Comparison of ENCODE assay signal across 14 cellular contexts in genomic region chr1:111669268-111669667, GRCh38. TPM values are rescaled to one million over a fixed set of nuclear protein-coding genes. Genes with fewer than 3 reads are reported as not detected.
DNase-seq lines count a peak whose midpoint lies in the region; ATAC-seq and TF ChIP-seq lines count a peak whose summit lies in the region.
"Had no signal": no experiment of that assay in that cellular context is flagged by ENCODE, and none has a peak within 500 bp of the region (broad histone marks: within the 10 kb centered on the region; RNA-seq: fewer than 3 reads in every experiment).

No MANE protein-coding gene starts in this region.

- H2AK5ac ChIP-seq in neuronal stem cell (ENCODE audit: low read depth, low read length) = no peak overlapping the region

- H2BK120ac ChIP-seq in neuronal stem cell (ENCODE audit: low read depth, low read length) = no peak overlapping the region

- no peak overlapping the region for H2BK15ac ChIP-seq in neuronal stem cell (ENCODE audit: low read length)

- H3K4me3 ChIP-seq in neuronal stem cell (ENCODE audit: low read length in 2 of 2) = no peak overlapping the region
- H3K4me3 ChIP-seq: ovary had no signal

- TF ChIP-seq CTCF in osteocyte (IDR thresholded peaks at IDR 0.05) = no peak

- H3K79me1 ChIP-seq in neuronal stem cell (ENCODE audit: low read depth, low read length) = no peaks in the 10 kb centered on the region

- H3K14ac ChIP-seq in neuronal stem cell (ENCODE audit: low read length) = no peak overlapping the region

- H3K23ac ChIP-seq in neuronal stem cell (ENCODE audit: low read depth, low read length, poor library complexity) = no peak overlapping the region

- no peak overlapping the region for H2BK5ac ChIP-seq in neuronal stem cell (ENCODE audit: low read length)

- no peak overlapping the region for H3K9ac ChIP-seq in neuronal stem cell (ENCODE audit: low read depth, low read length, poor library complexity)

- POLR2A ChIA-PET in activated CD8-positive, alpha-beta T cell treated with anti-CD3 and anti-CD28 coated beads, Interleukin-2, amount 10 ng/mL, durations not matched to agents 7 days and 5 days (lab: Charles Lee) = interaction anchor here (0.6 kb wide), 2 partner anchors 77 to 153 kb away, joined by 3 read pairs; no protein-coding TSS in a partner anchor

- H3K4me3 Mint-ChIP-seq in stimulated activated naive CD8-positive, alpha-beta T cell treated with anti-CD3 and anti-CD28 coated beads, Interleukin-15, amount 100 ng/mL, for 72 hours = no peak overlapping the region
- no peak overlapping the region for H3K4me3 Mint-ChIP-seq in activated CD8-positive, alpha-beta T cell treated with anti-CD3 and anti-CD28 coated beads, Interleukin-2, amount 10 ng/mL, durations not matched to agents 7 days and 5 days
- H3K4me3 Mint-ChIP-seq in osteocyte (ENCODE audit: unreplicated experiment) = no peak overlapping the region
- H3K4me3 Mint-ChIP-seq: H9 had no signal

- WGBS in neuronal stem cell (ENCODE audit: extremely low coverage in 2 of 2, insufficient read length in 2 of 2, insufficient replicate concordance in 1 of 2), 2 donors = no CpG with 5 or more reads among the region's 1 CpG

- no peaks in the 10 kb centered on the region for H3K9me3 ChIP-seq in neuronal stem cell (replicated peaks in 1 of 2; ENCODE audit: control insufficient read depth in 2 of 2, insufficient read depth in 1 of 2, low read depth in 1 of 2, low read length in 2 of 2)
- H3K9me3 ChIP-seq: ovary had no signal

- CTCF ChIA-PET in activated CD8-positive, alpha-beta T cell treated with anti-CD3 and anti-CD28 coated beads, Interleukin-2, amount 10 ng/mL, durations not matched to agents 7 days and 5 days (lab: Charles Lee) = interaction anchor here (0.6 to 2.5 kb wide), 4 partner anchors 78 to 169 kb away, joined by 3 to 9 read pairs (median 3); no protein-coding TSS in a partner anchor

- H3K4me1 ChIP-seq in neuronal stem cell (ENCODE audit: control insufficient read depth in 2 of 2, insufficient read depth in 1 of 2, low read depth in 1 of 2, low read length in 2 of 2) = no peaks in the 10 kb centered on the region

- H3K4me2 ChIP-seq in neuronal stem cell (ENCODE audit: insufficient read depth, low read length, poor library complexity, severe bottlenecking) = no peak overlapping the region

- no peak for DNase-seq in stimulated activated naive CD8-positive, alpha-beta T cell treated with anti-CD3 and anti-CD28 coated beads, Interleukin-15, amount 100 ng/mL, for 72 hours
- no peak for DNase-seq in stimulated activated naive CD8-positive, alpha-beta T cell treated with anti-CD3 and anti-CD28 coated beads, Interleukin-15, Interleukin-2, amounts not matched to agents 100 U/mL and 50 U/mL, for 24 hours
- DNase-seq in activated CD8-positive, alpha-beta T cell treated with anti-CD3 and anti-CD28 coated beads, Interleukin-2, amount 10 ng/mL, durations not matched to agents 7 days and 5 days = no peak
- DNase-seq in iris pigment epithelial cell (ENCODE audit: low read depth) = peak; percentile 49
- no peak for DNase-seq in neuronal stem cell (ENCODE audit: low spot score)
- no peak for DNase-seq in stimulated activated CD4-positive, alpha-beta T cell treated with anti-CD3 and anti-CD28 coated beads, Interleukin-12 subunit alpha, Interleukin-12 subunit beta, amount 100 ng/mL, for 4 hours
- no peak for DNase-seq in osteocyte (ENCODE audit: extremely low spot score, unreplicated experiment)
- DNase-seq: anterior cingulate cortex, glutamatergic neuron, H9, ovary, PC-3 had no signal

- peaks cover 0 to 3% of the 10 kb centered on the region in 2 donors for H3K9me3 Mint-ChIP-seq in stimulated activated naive CD8-positive, alpha-beta T cell treated with anti-CD3 and anti-CD28 coated beads, Interleukin-15, amount 100 ng/mL, for 72 hours
- H3K9me3 Mint-ChIP-seq in activated CD8-positive, alpha-beta T cell treated with anti-CD3 and anti-CD28 coated beads, Interleukin-2, amount 10 ng/mL, durations not matched to agents 7 days and 5 days (ENCODE audit: insufficient read depth) = no peaks in the 10 kb centered on the region
- H3K9me3 Mint-ChIP-seq in osteocyte (ENCODE audit: unreplicated experiment) = no peaks in the 10 kb centered on the region
- H3K9me3 Mint-ChIP-seq: H9 had no signal

- H2BK12ac ChIP-seq in neuronal stem cell (ENCODE audit: low read length) = no peak overlapping the region

- peak overlapping the region; percentile 13 to 82 for H3K27ac Mint-ChIP-seq in stimulated activated naive CD8-positive, alpha-beta T cell treated with anti-CD3 and anti-CD28 coated beads, Interleukin-15, amount 100 ng/mL, for 72 hours
- H3K27ac Mint-ChIP-seq in activated CD8-positive, alpha-beta T cell treated with anti-CD3 and anti-CD28 coated beads, Interleukin-2, amount 10 ng/mL, durations not matched to agents 7 days and 5 days = peak overlapping the region; percentile 1
- no peak overlapping the region for H3K27ac Mint-ChIP-seq in osteocyte (ENCODE audit: unreplicated experiment)
- H3K27ac Mint-ChIP-seq: H9 had no signal

- H4K91ac ChIP-seq in neuronal stem cell (ENCODE audit: low read depth, low read length, poor library complexity) = no peak overlapping the region

- ATAC-seq in stimulated activated naive CD8-positive, alpha-beta T cell treated with anti-CD3 and anti-CD28 coated beads, Interleukin-15, amount 100 ng/mL, for 72 hours = no peak
- ATAC-seq in stimulated activated naive CD8-positive, alpha-beta T cell treated with anti-CD3 and anti-CD28 coated beads, Interleukin-15, Interleukin-2, amounts not matched to agents 100 U/mL and 50 U/mL, for 24 hours = no peak
- no peak for ATAC-seq in activated CD8-positive, alpha-beta T cell treated with anti-CD3 and anti-CD28 coated beads, Interleukin-2, amount 10 ng/mL, durations not matched to agents 7 days and 5 days
- ATAC-seq in HG03108 (IDR thresholded peaks at IDR 0.05; ENCODE audit: unreplicated experiment) = no peak
- ATAC-seq: left lobe of liver, PC-3 had no signal

- H3K4ac ChIP-seq in neuronal stem cell (ENCODE audit: low read length) = no peak overlapping the region

- H3K36me3 Mint-ChIP-seq in activated CD8-positive, alpha-beta T cell treated with anti-CD3 and anti-CD28 coated beads, Interleukin-2, amount 10 ng/mL, durations not matched to agents 7 days and 5 days (ENCODE audit: low read depth) = peaks cover 52% of the 10 kb centered on the region
- peaks cover 4% of the 10 kb centered on the region for H3K36me3 Mint-ChIP-seq in osteocyte (ENCODE audit: unreplicated experiment)

- H2AFZ ChIP-seq in neuronal stem cell (ENCODE audit: low read length) = no peak overlapping the region

- H3K27me3 Mint-ChIP-seq in stimulated activated naive CD8-positive, alpha-beta T cell treated with anti-CD3 and anti-CD28 coated beads, Interleukin-15, amount 100 ng/mL, for 72 hours = no peaks in the 10 kb centered on the region
- H3K27me3 Mint-ChIP-seq in activated CD8-positive, alpha-beta T cell treated with anti-CD3 and anti-CD28 coated beads, Interleukin-2, amount 10 ng/mL, durations not matched to agents 7 days and 5 days (ENCODE audit: low read depth) = no peaks in the 10 kb centered on the region
- no peaks in the 10 kb centered on the region for H3K27me3 Mint-ChIP-seq in osteocyte (ENCODE audit: unreplicated experiment)

- H3K36me3 ChIP-seq in neuronal stem cell (replicated peaks in 1 of 2; ENCODE audit: control insufficient read depth in 2 of 2, insufficient read depth in 2 of 2, low read length in 2 of 2) = no peaks in the 10 kb centered on the region
- H3K36me3 ChIP-seq: ovary had no signal

- no peaks in the 10 kb centered on the region for H3K27me3 ChIP-seq in neuronal stem cell (ENCODE audit: control insufficient read depth in 3 of 3, insufficient read depth in 3 of 3, low read depth in 1 of 3, low read length in 3 of 3)
- H3K27me3 ChIP-seq: ovary had no signal

- H3K4me1 Mint-ChIP-seq in stimulated activated naive CD8-positive, alpha-beta T cell treated with anti-CD3 and anti-CD28 coated beads, Interleukin-15, amount 100 ng/mL, for 72 hours = peaks cover 68% of the 10 kb centered on the region
- H3K4me1 Mint-ChIP-seq in activated CD8-positive, alpha-beta T cell treated with anti-CD3 and anti-CD28 coated beads, Interleukin-2, amount 10 ng/mL, durations not matched to agents 7 days and 5 days (ENCODE audit: low read depth) = peaks cover 48% of the 10 kb centered on the region
- H3K4me1 Mint-ChIP-seq in osteocyte (ENCODE audit: unreplicated experiment) = peaks cover 26% of the 10 kb centered on the region

- no peak overlapping the region for H4K8ac ChIP-seq in neuronal stem cell (ENCODE audit: low read depth, low read length)

- no peak overlapping the region for H3K27ac ChIP-seq in neuronal stem cell (replicated peaks; ENCODE audit: low read length)
- H3K27ac ChIP-seq: ovary had no signal

- H3K18ac ChIP-seq in neuronal stem cell (ENCODE audit: low read length) = no peak overlapping the region

RNA-seq across cellular contexts. Expression of gene RAP1A, which starts 49.7 kb away (rescaled TPM):
- 100 to 1,000 TPM; 132 to 133 TPM for total RNA-seq in activated CD8-positive, alpha-beta T cell treated with anti-CD3 and anti-CD28 coated beads, Interleukin-2, amount 10 ng/mL, durations not matched to agents 7 days and 5 days
- 39.5 TPM for polyA plus RNA-seq in neuronal stem cell (2013, experiment 1 of 2)
- 39.3 TPM for polyA plus RNA-seq in neuronal stem cell (2013, experiment 2 of 2)
- total RNA-seq in osteocyte = 48.3 and 51.0 TPM in 2 replicates
